ENCODE assay signal across 9 cellular contexts in genomic region chr17:80252871-80253270, GRCh38. TPM values are rescaled to one million over a fixed set of nuclear protein-coding genes. Genes with fewer than 3 reads are reported as not detected.
DNase-seq lines count a peak whose midpoint lies in the region; TF ChIP-seq lines count a peak whose summit lies in the region.
"Had no signal": no experiment of that assay in that cellular context is flagged by ENCODE, and none has a peak within 500 bp of the region (broad histone marks: within the 10 kb centered on the region; RNA-seq: fewer than 3 reads in every experiment).

No MANE protein-coding gene starts in this region.

- POLR2A ChIA-PET in GM10248 (lab: Yijun Ruan, JAX): interaction anchor here (1.1 kb wide), 1 partner anchor 50 kb away, joined by 3 read pairs; no protein-coding TSS in a partner anchor

- TF ChIP-seq CTCF in GM10248 (IDR thresholded peaks at IDR 0.05; ENCODE audit: control extremely low read depth, extremely low read depth, low read depth, missing control alignments) (peak; percentile 68), colonic mucosa (IDR thresholded peaks at IDR 0.05) (peak; percentile 78), nephron progenitor cell (IDR thresholded peaks at IDR 0.05) (peak; percentile 40)

- H3K4me3 ChIP-seq in colonic mucosa: no peak overlapping the region
- H3K4me3 ChIP-seq: ovary had no signal

- CTCF ChIA-PET in GM10248 (lab: Yijun Ruan, JAX): interaction anchor here (0.8 to 2.5 kb wide), 5 partner anchors 10 to 151 kb away, joined by 3 to 25 read pairs (median 4); partner anchors contain the start of gene GAA

- H3K4me3 Mint-ChIP-seq in nephron progenitor cell: no peak overlapping the region

- H3K27me3 Mint-ChIP-seq in nephron progenitor cell (ENCODE audit: low read depth, poor library complexity): no peaks in the 10 kb centered on the region

- no peaks in the 10 kb centered on the region for H3K36me3 ChIP-seq in colonic mucosa
- H3K36me3 ChIP-seq: ovary had no signal

- peak overlapping the region in 1 of 2 donors; percentile 5 for H3K9ac ChIP-seq in colonic mucosa (ENCODE audit: low read depth in 2 of 2, low read length in 2 of 2)

- peaks cover 22% of the 10 kb centered on the region for H3K4me1 Mint-ChIP-seq in nephron progenitor cell

- no peaks in the 10 kb centered on the region for H3K27me3 ChIP-seq in colonic mucosa
- H3K27me3 ChIP-seq: ovary had no signal

- no peak overlapping the region for H3K27ac ChIP-seq in colonic mucosa
- H3K27ac ChIP-seq: ovary had no signal

- DNase-seq in GM10248 (ENCODE audit: extremely low spot score) (peak; percentile 82), NCI-H1694 (lab: John Stamatoyannopoulos, UW) (peak; percentile 70), colonic mucosa (peak; percentile 82), nephron progenitor cell (peak; percentile 67), ureter (ENCODE audit: low spot score) (peak; percentile 72), putamen (ENCODE audit: low spot score) (no peak), NK-92 (lab: John Stamatoyannopoulos, UW; ENCODE audit: unreplicated experiment) (no peak)
- peak; percentile 93 for DNase-seq in activated CD4-positive, alpha-beta T cell treated with anti-CD3 and anti-CD28 coated beads for 48 hours

- H3K9me3 Mint-ChIP-seq in nephron progenitor cell: no peaks in the 10 kb centered on the region

- no peaks in the 10 kb centered on the region for H3K36me3 Mint-ChIP-seq in nephron progenitor cell (ENCODE audit: low read depth)

- intact Hi-C loops in colonic mucosa (cut with DNase I): loop anchor here (5.0 to 10.0 kb wide), 2 partner anchors 108 to 171 kb away; partner anchors contain the start of gene EIF4A3

- no peak overlapping the region for H3K27ac Mint-ChIP-seq in nephron progenitor cell

- H3K4me1 ChIP-seq in colonic mucosa: peaks cover 7% of the 10 kb centered on the region

- H3K9me3 ChIP-seq in colonic mucosa: no peaks in the 10 kb centered on the region
- H3K9me3 ChIP-seq: ovary had no signal

RNA-seq across cellular contexts. Expression of gene RNF213, which starts 7.8 kb away (rescaled TPM):
- total RNA-seq in colonic mucosa: 100 to 1,000 TPM in 1 of 2 donors, 10 to 100 TPM in 1; 80.8 to 101 TPM
- 221 TPM for total RNA-seq in ureter

RNA-seq across cellular contexts. Expression of gene SLC26A11, which starts 32.6 kb away (rescaled TPM):
- total RNA-seq in colonic mucosa (1 to 10 TPM; 8.0 to 9.3 TPM), ureter (25.5 TPM)

RNA-seq across cellular contexts. Expression of gene SGSH, which starts 32.7 kb away (rescaled TPM):
- total RNA-seq in colonic mucosa (10 to 100 TPM; 40.3 to 43.1 TPM), ureter (64.1 TPM)

Comparison
In these comparisons a context has a peak if more than half of its experiments do, and no peak if none do; other contexts are left out.
1. DNase-seq: peak in GM10248 (single experiment), NCI-H1694 (single experiment), activated CD4-positive, alpha-beta T cell treated with anti-CD3 and anti-CD28 coated beads for 48 hours (single experiment), colonic mucosa (single experiment), nephron progenitor cell (single experiment) and ureter (single experiment); none in putamen (single experiment) and NK-92 (single experiment).
2. Peak in every context shown above with its lines, with median percentiles within 50 percentile points of each other: CTCF ChIP-seq.